In genomic region chr7:85512802-85513201, GRCh38 we compare ENCODE assay signal across 23 cellular contexts.
"Had no signal": no experiment of that assay in that cellular context is flagged by ENCODE, and none has a peak within 500 bp of the region (broad histone marks: within the 10 kb centered on the region; RNA-seq: fewer than 3 reads in every experiment).

No MANE protein-coding gene starts in this region.

- H3K4me1 ChIP-seq: body of pancreas had no signal

- H3K27ac ChIP-seq: body of pancreas had no signal

- ATAC-seq: activated CD8-positive, alpha-beta T cell treated with anti-CD3 and anti-CD28 coated beads, Interleukin-2, amount 10 ng/mL, durations not matched to agents 7 days and 5 days; body of pancreas; Panc1; T-helper 17 cell; WTC11 had no signal

- H3K9me3 ChIP-seq: body of pancreas had no signal

- DNase-seq: activated CD4-positive, alpha-beta T cell treated with anti-CD3 and anti-CD28 coated beads for 48 hours; activated CD4-positive, alpha-beta T cell treated with anti-CD3 and anti-CD28 coated beads, Interleukin-2, amount 50 U/mL, for 4 hours; activated CD4-positive, CD25-positive, alpha-beta regulatory T cell treated with anti-CD3 and anti-CD28 coated beads, Interleukin-2, amount 50 U/mL, for 72 hours; activated CD8-positive, alpha-beta memory T cell treated with anti-CD3 and anti-CD28 coated beads, Interleukin-2, amount 50 U/mL, for 48 hours; activated CD8-positive, alpha-beta T cell treated with anti-CD3 and anti-CD28 coated beads, Interleukin-2, amount 10 ng/mL, durations not matched to agents 7 days and 5 days; activated T-cell treated with anti-CD3 and anti-CD28 coated beads, Interleukin-2, amount 50 U/mL, for 1 hour; aorta; body of pancreas; central memory CD4-positive, alpha-beta T cell; Kasumi-1; NCI-H1048; NCI-H187 treated with DMSO at 0.1 percent for 48 hours; NCI-H345; NCI-H510A; NCI-H774; NK-92 treated with Interleukin-12 subunit alpha and Interleukin-12 subunit beta, amount 100 ng/mL, for 24 hours; OCI-M1; Right ventricle myocardium superior; RPMI8226; T-helper 17 cell; T-helper 9 cell had no signal

- H3K4me3 ChIP-seq: body of pancreas had no signal
